ENCODE assay signal across 30 cellular contexts in the genomic region with DNA sequence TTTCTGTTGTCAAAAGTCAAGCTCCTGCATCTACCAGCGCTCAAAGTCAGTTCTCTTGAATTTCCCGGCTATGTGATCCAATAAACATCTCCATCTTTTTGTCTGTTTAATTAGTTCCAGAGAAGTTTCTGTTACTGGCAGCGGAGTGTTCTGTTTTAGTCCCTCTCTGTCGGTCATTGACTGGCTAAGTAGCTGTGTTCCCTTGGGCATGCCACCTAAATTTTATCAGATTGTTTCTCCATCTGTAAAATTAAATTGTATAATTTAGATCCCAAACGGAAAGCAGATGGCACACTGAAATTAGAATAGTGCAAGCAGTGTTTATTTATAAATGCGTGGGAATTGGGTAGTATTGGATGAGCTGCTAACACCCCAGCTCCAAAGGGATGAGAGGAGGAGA. TPM values are rescaled to one million over a fixed set of nuclear protein-coding genes. Genes with fewer than 3 reads are reported as not detected.
"Had no signal": no experiment of that assay in that cellular context is flagged by ENCODE, and none has a peak within 500 bp of the region (broad histone marks: within the 10 kb centered on the region; RNA-seq: fewer than 3 reads in every experiment).

No MANE protein-coding gene starts in this region.

- H3K9me3 Mint-ChIP-seq: activated B cell treated with CpG ODN at 0.5 μM for 24 hours; activated CD4-positive, alpha-beta T cell treated with anti-CD3 and anti-CD28 coated beads, Interleukin-2, amount 10 ng/mL, durations not matched to agents 24 days and 14 days; central memory CD8-positive, alpha-beta T cell had no signal

- H3K27ac Mint-ChIP-seq: activated B cell treated with CpG ODN at 0.5 μM for 24 hours; activated CD4-positive, alpha-beta T cell treated with anti-CD3 and anti-CD28 coated beads, Interleukin-2, amount 10 ng/mL, durations not matched to agents 24 days and 14 days; activated CD8-positive, alpha-beta memory T cell treated with anti-CD3 and anti-CD28 coated beads, Interleukin-2, amount 10 ng/mL, durations not matched to agents 7 days and 5 days; activated naive CD8-positive, alpha-beta T cell; activated T-cell treated with anti-CD3 and anti-CD28 coated beads, Interleukin-2, amount 50 U/mL, for 24 hours; activated T-helper 1 cell treated with anti-CD3 and anti-CD28 coated beads, Interleukin-12 subunit alpha, Interleukin-12 subunit beta, Interleukin-2, Interleukin-4 antibody, amounts not matched to agents 30 ng/mL and 10 ng/mL and 1 ng/mL, durations not matched to agents 14 hours and 24 hours and 36 hours; T-helper 17 cell had no signal

- ATAC-seq: activated CD8-positive, alpha-beta memory T cell treated with anti-CD3 and anti-CD28 coated beads, Interleukin-2, amount 10 ng/mL, durations not matched to agents 7 days and 5 days; Panc1; Right ventricle myocardium inferior; T-helper 17 cell had no signal

- H3K4me1 Mint-ChIP-seq: activated B cell treated with CpG ODN at 0.5 μM for 24 hours; activated CD4-positive, alpha-beta T cell treated with anti-CD3 and anti-CD28 coated beads, Interleukin-2, amount 10 ng/mL, durations not matched to agents 24 days and 14 days; activated CD8-positive, alpha-beta memory T cell treated with anti-CD3 and anti-CD28 coated beads, Interleukin-2, amount 10 ng/mL, durations not matched to agents 7 days and 5 days; central memory CD8-positive, alpha-beta T cell; T-helper 17 cell had no signal

- H3K4me3 Mint-ChIP-seq: activated B cell treated with CpG ODN at 0.5 μM for 24 hours; activated CD4-positive, alpha-beta T cell treated with anti-CD3 and anti-CD28 coated beads, Interleukin-2, amount 10 ng/mL, durations not matched to agents 24 days and 14 days; activated CD8-positive, alpha-beta memory T cell treated with anti-CD3 and anti-CD28 coated beads, Interleukin-2, amount 10 ng/mL, durations not matched to agents 7 days and 5 days; activated naive CD8-positive, alpha-beta T cell; activated T-cell treated with anti-CD3 and anti-CD28 coated beads, Interleukin-2, amount 50 U/mL, for 24 hours; activated T-helper 1 cell treated with anti-CD3 and anti-CD28 coated beads, Interleukin-12 subunit alpha, Interleukin-12 subunit beta, Interleukin-2, Interleukin-4 antibody, amounts not matched to agents 30 ng/mL and 10 ng/mL and 1 ng/mL, durations not matched to agents 14 hours and 24 hours and 36 hours; central memory CD8-positive, alpha-beta T cell; T-helper 17 cell had no signal

- H3K27me3 Mint-ChIP-seq: activated B cell treated with CpG ODN at 0.5 μM for 24 hours; activated CD4-positive, alpha-beta T cell treated with anti-CD3 and anti-CD28 coated beads, Interleukin-2, amount 10 ng/mL, durations not matched to agents 24 days and 14 days; activated CD8-positive, alpha-beta memory T cell treated with anti-CD3 and anti-CD28 coated beads, Interleukin-2, amount 10 ng/mL, durations not matched to agents 7 days and 5 days; activated naive CD8-positive, alpha-beta T cell; activated T-cell treated with anti-CD3 and anti-CD28 coated beads, Interleukin-2, amount 50 U/mL, for 24 hours; brain; central memory CD8-positive, alpha-beta T cell; T-helper 17 cell had no signal

- H3K36me3 Mint-ChIP-seq: activated CD8-positive, alpha-beta memory T cell treated with anti-CD3 and anti-CD28 coated beads, Interleukin-2, amount 10 ng/mL, durations not matched to agents 7 days and 5 days; activated naive CD8-positive, alpha-beta T cell had no signal

- DNase-seq: activated B cell treated with CpG ODN at 0.5 μM for 24 hours; activated CD4-positive, alpha-beta T cell treated with anti-CD3 and anti-CD28 coated beads for 1 hour; activated CD4-positive, alpha-beta T cell treated with anti-CD3 and anti-CD28 coated beads, Interleukin-2, amount 10 ng/mL, durations not matched to agents 24 days and 14 days; activated CD4-positive, alpha-beta T cell treated with anti-CD3 and anti-CD28 coated beads, Interleukin-2, amount 50 U/mL, for 48 hours; activated CD8-positive, alpha-beta memory T cell treated with anti-CD3 and anti-CD28 coated beads, Interleukin-2, amount 10 ng/mL, durations not matched to agents 7 days and 5 days; activated effector memory CD4-positive, alpha-beta T cell treated with Interleukin-2 at 50 U/mL for 16 hours; activated naive CD4-positive, alpha-beta T cell treated with Interleukin-2 at 50 U/mL for 16 hours; activated T-cell treated with anti-CD3 and anti-CD28 coated beads, Interleukin-2, amount 50 U/mL, for 24 hours; KG1; NCI-H1048; NCI-H146; NCI-H187 treated with DMSO at 0.1 percent for 48 hours; NCI-H2081 treated with DMSO at 0.1 percent for 48 hours; NCI-H446 treated with DMSO at 0.1 percent for 48 hours; NCI-H524 treated with DMSO at 0.1 percent for 48 hours; NCI-H774; RPMI8226; T-helper 17 cell; T1000 had no signal

- FAIRE-seq: astrocyte, TTC549 had no signal

RNA-seq across cellular contexts. Expression of a gene that starts 29.7 kb away (rescaled TPM):
- total RNA-seq: activated B cell treated with CpG ODN at 0.5 μM for 24 hours; activated CD4-positive, alpha-beta T cell treated with anti-CD3 and anti-CD28 coated beads, Interleukin-2, amount 10 ng/mL, durations not matched to agents 24 days and 14 days; activated CD8-positive, alpha-beta memory T cell treated with anti-CD3 and anti-CD28 coated beads, Interleukin-2, amount 10 ng/mL, durations not matched to agents 7 days and 5 days; activated T-helper 1 cell treated with anti-CD3 and anti-CD28 coated beads, Interleukin-12 subunit alpha, Interleukin-12 subunit beta, Interleukin-2, Interleukin-4 antibody, amounts not matched to agents 30 ng/mL and 10 ng/mL and 1 ng/mL, durations not matched to agents 14 hours and 24 hours and 36 hours; astrocyte; LHCN-M2; M059J; OCI-LY7; Right ventricle myocardium inferior; T-helper 17 cell had no signal
